Comparison of ENCODE assay signal across 10 cellular contexts in the genomic region with DNA sequence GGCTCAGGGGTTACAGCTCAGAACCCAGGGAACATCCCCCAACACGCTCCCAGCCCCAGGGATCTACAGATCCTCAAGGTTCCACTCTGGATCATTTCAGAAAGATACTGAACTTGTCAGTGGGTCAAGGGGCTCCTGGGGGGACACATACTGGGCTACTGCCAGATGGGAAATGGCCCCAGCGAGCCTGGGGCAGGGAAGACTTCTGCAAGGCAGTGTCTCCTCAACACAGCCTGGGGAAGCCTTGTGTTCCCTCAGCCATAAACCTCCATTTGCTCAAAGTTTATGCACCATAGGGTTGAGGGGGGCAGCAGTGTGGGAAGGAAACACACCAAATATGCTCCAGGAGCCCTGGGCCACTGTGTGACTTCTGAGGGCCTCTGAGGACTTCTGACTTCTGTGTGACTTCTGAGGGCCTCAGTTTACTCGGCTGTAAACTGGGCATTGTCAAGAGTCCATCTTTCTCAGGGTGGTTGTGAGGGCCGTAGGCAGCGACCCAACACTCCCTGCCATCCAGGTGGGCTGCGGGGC. TPM values are rescaled to one million over a fixed set of nuclear protein-coding genes. Genes with fewer than 3 reads are reported as not detected.
DNase-seq lines count a peak whose midpoint lies in the region; ATAC-seq and TF ChIP-seq lines count a peak whose summit lies in the region.
"Had no signal": no experiment of that assay in that cellular context is flagged by ENCODE, and none has a peak within 500 bp of the region (broad histone marks: within the 10 kb centered on the region; RNA-seq: fewer than 3 reads in every experiment).

No MANE protein-coding gene starts in this region.

- DNase-seq in GM12865 (ENCODE audit: low read depth) = no peak
- DNase-seq in erythroblast (lab: John Stamatoyannopoulos, UW) = peak in 1 of 2 experiments; percentile 22
- DNase-seq in gastrocnemius medialis = no peak
- DNase-seq in NCI-H146 treated with DMSO at 0.1 percent for 48 hours (lab: John Stamatoyannopoulos, UW; ENCODE audit: unreplicated experiment) = no peak
- DNase-seq in GM13977 (ENCODE audit: low spot score) = no peak
- DNase-seq in RKO (ENCODE audit: low spot score) = no peak
- DNase-seq: DMS53, hippocampal formation had no signal

- H3F3A ChIP-seq in OCI-LY1 (ENCODE audit: insufficient read depth, low read length) = no peaks in the 10 kb centered on the region

- in situ Hi-C loops in gastrocnemius medialis (cut with MboI; ENCODE audit: low sequenced_read_pairs in 4 of 4) = no loop called here
- in situ Hi-C loops in GM13977 (cut with MboI; ENCODE audit: low pct_unique_long_range_greater_than_20kb, low sequenced_read_pairs, unreplicated experiment) = no loop called here

- no peak for TF ChIP-seq CTCF in GM12865 (IDR thresholded peaks at IDR 0.05; ENCODE audit: insufficient read depth, low read depth, low read length, missing control alignments)
- TF ChIP-seq CTCF in OCI-LY1 (IDR thresholded peaks at IDR 0.05; ENCODE audit: low read length) = no peak
- no peak for TF ChIP-seq CTCF in gastrocnemius medialis (IDR thresholded peaks at IDR 0.05 in 4 of 5, conservative IDR thresholded peaks at IDR 0.05 in 1 of 5)
- TF ChIP-seq CTCF in GM13977 (IDR thresholded peaks at IDR 0.05; ENCODE audit: extremely low read depth, insufficient read depth, missing control alignments) = no peak

- no peaks in the 10 kb centered on the region for H4K20me1 ChIP-seq in OCI-LY1 (ENCODE audit: insufficient read depth, low read length)

- H3K4me2 ChIP-seq in OCI-LY1 (ENCODE audit: low read length) = peak overlapping the region; percentile 50
- H3K4me2 ChIP-seq: neural progenitor cell had no signal

- H3K27me3 ChIP-seq in OCI-LY1 (ENCODE audit: insufficient read depth, low read length) = peaks cover 5% of the 10 kb centered on the region; the same call in 1 of the 2 replicates
- H3K27me3 ChIP-seq in gastrocnemius medialis = no peaks in the 10 kb centered on the region
- H3K27me3 ChIP-seq: neural progenitor cell had no signal

- peak overlapping the region; percentile 58 for H3K27ac ChIP-seq in OCI-LY1 (ENCODE audit: low read depth, low read length, poor library complexity, severe bottlenecking)
- H3K27ac ChIP-seq in gastrocnemius medialis = peak overlapping the region; percentile 61 to 81 (median 68)
- H3K27ac ChIP-seq: neural progenitor cell had no signal

- intact Hi-C loops in gastrocnemius medialis (cut with DNase I; ENCODE audit: low total_unique reads) = no loop called here

- H3K36me3 ChIP-seq in OCI-LY1 (ENCODE audit: insufficient read depth, low read length) = no peaks in the 10 kb centered on the region
- H3K36me3 ChIP-seq in gastrocnemius medialis = no peaks in the 10 kb centered on the region
- H3K36me3 ChIP-seq: neural progenitor cell had no signal

- H3K79me2 ChIP-seq in OCI-LY1 (ENCODE audit: insufficient read depth, low read length) = no peaks in the 10 kb centered on the region

- H2AFZ ChIP-seq in OCI-LY1 (ENCODE audit: low read length) = no peak overlapping the region
- H2AFZ ChIP-seq: neural progenitor cell had no signal

- no peaks in the 10 kb centered on the region for H3K9me2 ChIP-seq in OCI-LY1 (ENCODE audit: low read depth, low read length)

- peaks cover 56% of the 10 kb centered on the region for H3K4me1 ChIP-seq in OCI-LY1 (ENCODE audit: insufficient read depth, low read length, severe bottlenecking)
- peaks cover 9 to 47% of the 10 kb centered on the region in 2 donors for H3K4me1 ChIP-seq in gastrocnemius medialis

- no peak for ATAC-seq in gastrocnemius medialis

- H3K9me3 ChIP-seq in OCI-LY1 (ENCODE audit: low read length) = no peaks in the 10 kb centered on the region
- H3K9me3 ChIP-seq in gastrocnemius medialis = no peaks in the 10 kb centered on the region

- peak; percentile 42 for TF ChIP-seq POLR2A in erythroblast (IDR thresholded peaks at IDR 0.05; ENCODE audit: low read length)
- no peak for TF ChIP-seq POLR2A in gastrocnemius medialis (IDR thresholded peaks at IDR 0.05)

- H3K9ac ChIP-seq in OCI-LY1 (ENCODE audit: low read length) = no peak overlapping the region; the same call in 1 of the 2 replicates
- H3K9ac ChIP-seq: neural progenitor cell had no signal

- H3K4me3 ChIP-seq in GM12865 (ENCODE audit: low read depth, low read length) (peak overlapping the region; percentile 56), OCI-LY1 (ENCODE audit: low read depth, low read length, poor library complexity, severe bottlenecking) (peak overlapping the region; percentile 4), gastrocnemius medialis (peak overlapping the region in 1 of 4 donors; percentile 14)
- H3K4me3 ChIP-seq: neural progenitor cell had no signal

RNA-seq across cellular contexts. Expression of gene IQSEC1, which starts 58.4 kb away (rescaled TPM):
- total RNA-seq in gastrocnemius medialis = 10 to 100 TPM; 15.2 to 31.3 (median 28.0) TPM
